ENCODE assay signal across 8 cellular contexts in the genomic region with DNA sequence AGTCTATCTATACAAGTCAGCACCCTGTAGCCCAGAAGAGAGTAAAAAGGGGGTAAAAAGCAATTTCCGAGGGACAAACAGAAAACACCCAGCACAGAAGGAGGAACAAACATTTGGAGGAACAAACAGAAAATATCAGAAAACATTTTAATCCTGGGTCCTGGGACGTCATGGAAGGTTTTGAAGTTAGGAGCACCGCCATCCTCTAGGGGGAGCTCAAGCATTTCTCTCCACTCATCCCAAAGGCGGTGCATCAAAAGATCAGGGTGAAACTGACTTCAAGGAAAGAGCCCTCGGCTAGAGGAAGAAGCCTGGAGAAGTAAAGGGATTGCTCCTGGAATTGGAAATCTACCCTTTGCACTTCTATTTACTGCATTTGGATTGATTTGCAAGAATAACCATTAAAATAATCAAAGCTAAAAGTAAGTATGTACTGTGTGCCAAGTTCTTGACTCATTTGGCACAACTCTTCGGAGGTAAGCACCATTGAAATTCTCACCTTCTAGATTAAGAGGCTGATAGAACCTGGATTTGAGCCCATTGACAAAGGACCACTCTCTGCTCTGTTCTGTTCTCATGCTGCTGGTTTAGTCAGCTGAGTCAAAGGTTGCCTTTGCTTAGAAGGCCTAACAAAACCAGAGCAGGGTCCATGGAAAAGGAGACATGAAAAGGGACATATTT. TPM values are rescaled to one million over a fixed set of nuclear protein-coding genes. Genes with fewer than 3 reads are reported as not detected.
DNase-seq lines count a peak whose midpoint lies in the region; ATAC-seq, FAIRE-seq and TF ChIP-seq lines count a peak whose summit lies in the region.

No MANE protein-coding gene starts in this region.

- no peaks in the 10 kb centered on the region for H4K20me1 ChIP-seq in GM23338 (replicated peaks; ENCODE audit: insufficient read depth)

- no peaks in the 10 kb centered on the region for H3F3A ChIP-seq in GM23338 (replicated peaks; ENCODE audit: low read depth)

- no peaks in the 10 kb centered on the region for H3K4me1 ChIP-seq in GM23338 (ENCODE audit: insufficient read depth)

- no peaks in the 10 kb centered on the region for H3K79me2 ChIP-seq in GM23338 (replicated peaks; ENCODE audit: insufficient read depth)

- no peaks in the 10 kb centered on the region for H3K9me2 ChIP-seq in GM23338 (ENCODE audit: insufficient read depth)

- H3K36me3 ChIP-seq in GM23338 (ENCODE audit: insufficient read depth), result no peaks in the 10 kb centered on the region

- no peak overlapping the region for H2AFZ ChIP-seq in GM23338

- H3K27me3 ChIP-seq in GM23338 (ENCODE audit: insufficient read depth), result no peaks in the 10 kb centered on the region

- no peak overlapping the region for H3K27ac ChIP-seq in GM23338 (ENCODE audit: low read depth)

- ATAC-seq in GM23338, result peak; percentile 88

- TF ChIP-seq CTCF in GM23338 (conservative IDR thresholded peaks at IDR 0.05; ENCODE audit: low read depth in 2 of 2), result peak; percentile 94
- peak; percentile 89 for TF ChIP-seq CTCF in LNCAP (IDR thresholded peaks at IDR 0.05)
- peak; percentile 90 for TF ChIP-seq CTCF in fibroblast of the aortic adventitia (IDR thresholded peaks at IDR 0.05; ENCODE audit: insufficient read depth, low read length)
- TF ChIP-seq CTCF in osteocyte (IDR thresholded peaks at IDR 0.05), result peak; percentile 93

- peaks cover 11% of the 10 kb centered on the region for H3K4me1 Mint-ChIP-seq in GM23338
- peaks cover 10% of the 10 kb centered on the region for H3K4me1 Mint-ChIP-seq in activated T-helper 1 cell treated with anti-CD3 and anti-CD28 coated beads, Interleukin-12 subunit alpha, Interleukin-12 subunit beta, Interleukin-2, Interleukin-4 antibody, amounts not matched to agents 30 ng/mL and 10 ng/mL and 1 ng/mL, durations not matched to agents 14 hours and 24 hours and 36 hours (ENCODE audit: low read depth)
- peaks cover 28% of the 10 kb centered on the region for H3K4me1 Mint-ChIP-seq in osteocyte (ENCODE audit: unreplicated experiment)

- DNase-seq in GM23338 (ENCODE audit: low spot score), result peak; percentile 97
- DNase-seq in RKO (ENCODE audit: low spot score), result peak; percentile 81
- peak; percentile 43 for DNase-seq in activated T-helper 1 cell treated with anti-CD3 and anti-CD28 coated beads, Interleukin-12 subunit alpha, Interleukin-12 subunit beta, Interleukin-2, Interleukin-4 antibody, amounts not matched to agents 30 ng/mL and 10 ng/mL and 1 ng/mL, durations not matched to agents 14 hours and 24 hours and 36 hours (ENCODE audit: low spot score)
- peak; percentile 91 for DNase-seq in fibroblast of the aortic adventitia (ENCODE audit: low read depth)
- no peak for DNase-seq in osteocyte (ENCODE audit: extremely low spot score, unreplicated experiment)
- peak; percentile 56 for DNase-seq in urothelium cell line (ENCODE audit: low spot score)

- peak; percentile 61 for FAIRE-seq in G401.6 (lab: Jason Lieb, UNC)
- FAIRE-seq in urothelium cell line (lab: Jason Lieb, UNC), result no peak

- H3K4me3 ChIP-seq in GM23338 (no peak overlapping the region), fibroblast of the aortic adventitia (ENCODE audit: low read depth, low read length) (no peak overlapping the region)

- H3K27ac Mint-ChIP-seq in GM23338, result no peak overlapping the region
- H3K27ac Mint-ChIP-seq in activated T-helper 1 cell treated with anti-CD3 and anti-CD28 coated beads, Interleukin-12 subunit alpha, Interleukin-12 subunit beta, Interleukin-2, Interleukin-4 antibody, amounts not matched to agents 30 ng/mL and 10 ng/mL and 1 ng/mL, durations not matched to agents 14 hours and 24 hours and 36 hours, result no peak overlapping the region
- H3K27ac Mint-ChIP-seq in osteocyte (ENCODE audit: unreplicated experiment), result no peak overlapping the region

- no peak overlapping the region for H3K4me2 ChIP-seq in GM23338

- H3K27me3 Mint-ChIP-seq in GM23338 (ENCODE audit: insufficient read depth, low read depth, poor library complexity) (no peaks in the 10 kb centered on the region), osteocyte (ENCODE audit: unreplicated experiment) (no peaks in the 10 kb centered on the region)
- no peaks in the 10 kb centered on the region for H3K27me3 Mint-ChIP-seq in activated T-helper 1 cell treated with anti-CD3 and anti-CD28 coated beads, Interleukin-12 subunit alpha, Interleukin-12 subunit beta, Interleukin-2, Interleukin-4 antibody, amounts not matched to agents 30 ng/mL and 10 ng/mL and 1 ng/mL, durations not matched to agents 14 hours and 24 hours and 36 hours (ENCODE audit: insufficient read depth)

- intact Hi-C loops in activated T-helper 1 cell treated with anti-CD3 and anti-CD28 coated beads, Interleukin-12 subunit alpha, Interleukin-12 subunit beta, Interleukin-2, Interleukin-4 antibody, amounts not matched to agents 30 ng/mL and 10 ng/mL and 1 ng/mL, durations not matched to agents 14 hours and 24 hours and 36 hours (cut with micrococcal nuclease), result loop anchor here (1.0 to 10.0 kb wide), 9 partner anchors 166 to 1416 kb away; a partner anchor contains a TSS

- no peak overlapping the region for H3K4me3 Mint-ChIP-seq in GM23338
- H3K4me3 Mint-ChIP-seq in activated T-helper 1 cell treated with anti-CD3 and anti-CD28 coated beads, Interleukin-12 subunit alpha, Interleukin-12 subunit beta, Interleukin-2, Interleukin-4 antibody, amounts not matched to agents 30 ng/mL and 10 ng/mL and 1 ng/mL, durations not matched to agents 14 hours and 24 hours and 36 hours, result no peak overlapping the region
- H3K4me3 Mint-ChIP-seq in osteocyte (ENCODE audit: unreplicated experiment), result no peak overlapping the region

- H3K36me3 Mint-ChIP-seq in GM23338 (ENCODE audit: low read depth) (no peaks in the 10 kb centered on the region), osteocyte (ENCODE audit: unreplicated experiment) (no peaks in the 10 kb centered on the region)
- no peaks in the 10 kb centered on the region for H3K36me3 Mint-ChIP-seq in activated T-helper 1 cell treated with anti-CD3 and anti-CD28 coated beads, Interleukin-12 subunit alpha, Interleukin-12 subunit beta, Interleukin-2, Interleukin-4 antibody, amounts not matched to agents 30 ng/mL and 10 ng/mL and 1 ng/mL, durations not matched to agents 14 hours and 24 hours and 36 hours (ENCODE audit: low read depth)

- H3K9me3 Mint-ChIP-seq in GM23338 (no peaks in the 10 kb centered on the region), osteocyte (ENCODE audit: unreplicated experiment) (no peaks in the 10 kb centered on the region)
- no peaks in the 10 kb centered on the region for H3K9me3 Mint-ChIP-seq in activated T-helper 1 cell treated with anti-CD3 and anti-CD28 coated beads, Interleukin-12 subunit alpha, Interleukin-12 subunit beta, Interleukin-2, Interleukin-4 antibody, amounts not matched to agents 30 ng/mL and 10 ng/mL and 1 ng/mL, durations not matched to agents 14 hours and 24 hours and 36 hours

TF ChIP-seq in GM23338, 12 proteins besides CTCF, POLR2A, EP300 and RAD21 (continues in another document):
- TF ChIP-seq JUNB (IDR thresholded peaks at IDR 0.05; ENCODE audit: unreplicated experiment) (no peak), ZNF114 (CRISPR knock-in tag; IDR thresholded peaks at IDR 0.05) (no peak), CREB1 (CRISPR knock-in tag; IDR thresholded peaks at IDR 0.05; ENCODE audit: low read depth) (no peak), EZH2 (IDR thresholded peaks at IDR 0.05; ENCODE audit: low read depth, unreplicated experiment) (no peak), STAT1 (IDR thresholded peaks at IDR 0.05; ENCODE audit: unreplicated experiment) (no peak), NANOG (IDR thresholded peaks at IDR 0.05; ENCODE audit: borderline replicate concordance) (no peak)
- TF ChIP-seq, protein P1, sequence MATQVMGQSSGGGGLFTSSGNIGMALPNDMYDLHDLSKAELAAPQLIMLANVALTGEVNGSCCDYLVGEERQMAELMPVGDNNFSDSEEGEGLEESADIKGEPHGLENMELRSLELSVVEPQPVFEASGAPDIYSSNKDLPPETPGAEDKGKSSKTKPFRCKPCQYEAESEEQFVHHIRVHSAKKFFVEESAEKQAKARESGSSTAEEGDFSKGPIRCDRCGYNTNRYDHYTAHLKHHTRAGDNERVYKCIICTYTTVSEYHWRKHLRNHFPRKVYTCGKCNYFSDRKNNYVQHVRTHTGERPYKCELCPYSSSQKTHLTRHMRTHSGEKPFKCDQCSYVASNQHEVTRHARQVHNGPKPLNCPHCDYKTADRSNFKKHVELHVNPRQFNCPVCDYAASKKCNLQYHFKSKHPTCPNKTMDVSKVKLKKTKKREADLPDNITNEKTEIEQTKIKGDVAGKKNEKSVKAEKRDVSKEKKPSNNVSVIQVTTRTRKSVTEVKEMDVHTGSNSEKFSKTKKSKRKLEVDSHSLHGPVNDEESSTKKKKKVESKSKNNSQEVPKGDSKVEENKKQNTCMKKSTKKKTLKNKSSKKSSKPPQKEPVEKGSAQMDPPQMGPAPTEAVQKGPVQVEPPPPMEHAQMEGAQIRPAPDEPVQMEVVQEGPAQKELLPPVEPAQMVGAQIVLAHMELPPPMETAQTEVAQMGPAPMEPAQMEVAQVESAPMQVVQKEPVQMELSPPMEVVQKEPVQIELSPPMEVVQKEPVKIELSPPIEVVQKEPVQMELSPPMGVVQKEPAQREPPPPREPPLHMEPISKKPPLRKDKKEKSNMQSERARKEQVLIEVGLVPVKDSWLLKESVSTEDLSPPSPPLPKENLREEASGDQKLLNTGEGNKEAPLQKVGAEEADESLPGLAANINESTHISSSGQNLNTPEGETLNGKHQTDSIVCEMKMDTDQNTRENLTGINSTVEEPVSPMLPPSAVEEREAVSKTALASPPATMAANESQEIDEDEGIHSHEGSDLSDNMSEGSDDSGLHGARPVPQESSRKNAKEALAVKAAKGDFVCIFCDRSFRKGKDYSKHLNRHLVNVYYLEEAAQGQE (IDR thresholded peaks at IDR 0.05; ENCODE audit: unreplicated experiment), result no peak

RNA-seq across cellular contexts. Expression of a gene that starts 17.2 kb away (rescaled TPM):
- total RNA-seq in GM23338 (2014; rRNA removed; shearing (Covaris generic)), result 17.2 and 17.5 TPM in 2 replicates
- polyA plus RNA-seq in GM23338 (2016; fragmentation: Nextera tagmentation; extraction: Ambion mirVana), result 9.0 and 11.8 TPM in 2 replicates
- total RNA-seq in activated T-helper 1 cell treated with anti-CD3 and anti-CD28 coated beads, Interleukin-12 subunit alpha, Interleukin-12 subunit beta, Interleukin-2, Interleukin-4 antibody, amounts not matched to agents 30 ng/mL and 10 ng/mL and 1 ng/mL, durations not matched to agents 14 hours and 24 hours and 36 hours, result 22.0 and 22.6 TPM in 2 replicates
- total RNA-seq in fibroblast of the aortic adventitia (ENCODE audit: low replicate concordance) (2.8 and 19.3 TPM in 2 replicates), osteocyte (9.9 and 10.2 TPM in 2 replicates)

RNA-seq across cellular contexts. Expression of a gene that starts 18.5 kb away (rescaled TPM):
- total RNA-seq in GM23338 (2014; rRNA removed; shearing (Covaris generic)), result 2.4 and 3.0 TPM in 2 replicates
- polyA plus RNA-seq in GM23338 (2016; fragmentation: Nextera tagmentation; extraction: Ambion mirVana), result 1.1 TPM in 1 of 2 replicates, not detected in the other
- total RNA-seq in activated T-helper 1 cell treated with anti-CD3 and anti-CD28 coated beads, Interleukin-12 subunit alpha, Interleukin-12 subunit beta, Interleukin-2, Interleukin-4 antibody, amounts not matched to agents 30 ng/mL and 10 ng/mL and 1 ng/mL, durations not matched to agents 14 hours and 24 hours and 36 hours, result 8.7 TPM in 2 replicates
- total RNA-seq in fibroblast of the aortic adventitia (ENCODE audit: low replicate concordance), result 8.3 and 12.1 TPM in 2 replicates
- 3.8 and 4.5 TPM in 2 replicates for total RNA-seq in osteocyte
